In genomic region chr13:23952796-23953195, GRCh38 we compare ENCODE assay signal across 28 cellular contexts. TPM values are rescaled to one million over a fixed set of nuclear protein-coding genes. Genes with fewer than 3 reads are reported as not detected.
"Had no signal": no experiment of that assay in that cellular context is flagged by ENCODE, and none has a peak within 500 bp of the region (broad histone marks: within the 10 kb centered on the region; RNA-seq: fewer than 3 reads in every experiment).

No MANE protein-coding gene starts in this region.

- ATAC-seq: stimulated activated effector memory CD8-positive, alpha-beta T cell treated with anti-CD3 and anti-CD28 coated beads, Interleukin-12 subunit alpha, Interleukin-12 subunit beta, amount 100 ng/mL, for 72 hours; stimulated activated memory B cell treated with anti-CD40 and anti-IgM and Interleukin-4, amounts not matched to agents 10 μg/mL and 1 μg/mL and 100 μg/mL, for 72 hours; stimulated activated naive B cell treated with anti-CD40 and anti-IgM and Interleukin-4, amounts not matched to agents 10 μg/mL and 1 μg/mL and 100 μg/mL, for 72 hours; stimulated activated naive CD8-positive, alpha-beta T cell treated with anti-CD3 and anti-CD28 coated beads, Interleukin-15, amount 100 ng/mL, for 72 hours; stimulated activated naive CD8-positive, alpha-beta T cell treated with anti-CD3 and anti-CD28 coated beads, Interleukin-15, Interleukin-2, amounts not matched to agents 100 U/mL and 50 U/mL, for 24 hours; upper lobe of right lung had no signal

- H3K36me3 ChIP-seq: stomach, suprapubic skin, thoracic aorta, thyroid gland, tibial artery, tibial nerve, transverse colon, upper lobe of left lung, upper lobe of right lung, uterus, vagina had no signal

- H3K27me3 ChIP-seq: thyroid gland, tibial nerve, transverse colon, upper lobe of left lung, upper lobe of right lung, uterus, vagina had no signal

- H3K9me3 ChIP-seq: stomach, suprapubic skin, thoracic aorta, thyroid gland, tibial artery, tibial nerve, transverse colon, upper lobe of left lung, upper lobe of right lung, uterus, vagina had no signal

- H3K27ac ChIP-seq: stomach, suprapubic skin, thoracic aorta, thyroid gland, tibial artery, tibial nerve, transverse colon, upper lobe of left lung, upper lobe of right lung, uterus, vagina had no signal

- H3K4me1 ChIP-seq: stomach, tibial artery, upper lobe of left lung, upper lobe of right lung, uterus had no signal

- DNase-seq: stimulated activated CD4-positive, alpha-beta T cell treated with anti-CD3 and anti-CD28 coated beads, Interleukin-2, amount 100 ng/mL, for 48 hours; stimulated activated CD4-positive, alpha-beta T cell treated with anti-CD3 and anti-CD28 coated beads, Interleukin-4, amount 100 ng/mL, for 1 hour; stimulated activated CD4-positive, alpha-beta T cell treated with anti-CD3 and anti-CD28 coated beads, Interleukin-4, amount 100 ng/mL, for 24 hours; stimulated activated CD4-positive, alpha-beta T cell treated with anti-CD3 and anti-CD28 coated beads, Interleukin-4, amount 100 ng/mL, for 4 hours; stimulated activated CD8-positive, alpha-beta memory T cell treated with anti-CD3 and anti-CD28 coated beads, Interleukin-4, amount 100 ng/mL, for 48 hours; stimulated activated naive B cell treated with anti-CD40 and anti-IgM and Interleukin-4, amounts not matched to agents 10 μg/mL and 1 μg/mL and 100 μg/mL, for 72 hours; stimulated activated naive CD4-positive, alpha-beta T cell; stimulated activated naive CD4-positive, alpha-beta T cell treated with Interleukin-2 at 50 U/mL for 16 hours; stimulated activated naive CD8-positive, alpha-beta T cell treated with anti-CD3 and anti-CD28 coated beads, Interleukin-15, amount 100 ng/mL, for 72 hours; stimulated activated naive CD8-positive, alpha-beta T cell treated with anti-CD3 and anti-CD28 coated beads, Interleukin-15, Interleukin-2, amounts not matched to agents 100 U/mL and 50 U/mL, for 24 hours; stomach; substantia nigra; thyroid gland; tibial artery; transverse colon; trophoblast cell; upper lobe of right lung; uterus had no signal

- H3K4me3 ChIP-seq: stomach, suprapubic skin, thoracic aorta, thyroid gland, tibial artery, tibial nerve, transverse colon, upper lobe of left lung, upper lobe of right lung, uterus, vagina had no signal

RNA-seq across cellular contexts. Expression of gene C1QTNF9B, which starts 55.5 kb away (rescaled TPM):
- total RNA-seq: stomach, subcutaneous adipose tissue, temporal lobe, thoracic aorta, thyroid gland, transverse colon, upper lobe of left lung, upper lobe of right lung, ureter, vagina had no signal
- polyA plus RNA-seq: stomach had no signal
